ENCODE assay signal across 1 cellular context in genomic region chr3:195914648-195915473, GRCh38.
A peak's percentile ranks its signal among the peaks of the same experiment; 100 is the strongest.
TF ChIP-seq lines count a peak whose summit lies in the region.

No MANE protein-coding gene starts in this region.

TF ChIP-seq in HEK293, 187 proteins besides CTCF, POLR2A, EP300 and RAD21 (continued from another document and continues in another):
- no peak for TF ChIP-seq ZBTB10 (tag by site-specific recombination; IDR thresholded peaks at IDR 0.05)
- no peak for TF ChIP-seq ZNF610 (tag by site-specific recombination; IDR thresholded peaks at IDR 0.05; ENCODE audit: borderline replicate concordance)
- no peak for TF ChIP-seq REPIN1 (tag by site-specific recombination; IDR thresholded peaks at IDR 0.05; ENCODE audit: low read depth)
- no peak for TF ChIP-seq TSHZ1 (tag by site-specific recombination; IDR thresholded peaks at IDR 0.05; ENCODE audit: borderline replicate concordance)
- TF ChIP-seq ZNF747 (tag by site-specific recombination; IDR thresholded peaks at IDR 0.05), result no peak
- no peak for TF ChIP-seq ZNF776 (tag by site-specific recombination; IDR thresholded peaks at IDR 0.05; ENCODE audit: borderline replicate concordance)
- no peak for TF ChIP-seq OVOL3 (tag by site-specific recombination; IDR thresholded peaks at IDR 0.05)
- peak; percentile 80 for TF ChIP-seq ATF2 (tag by site-specific recombination; IDR thresholded peaks at IDR 0.05; ENCODE audit: low read depth)
- no peak for TF ChIP-seq ZNF292 (tag by site-specific recombination; IDR thresholded peaks at IDR 0.05; ENCODE audit: borderline replicate concordance, low read depth)
- TF ChIP-seq RBAK (tag by site-specific recombination; IDR thresholded peaks at IDR 0.05), result no peak
- no peak for TF ChIP-seq ZNF621 (tag by site-specific recombination; IDR thresholded peaks at IDR 0.05)
- peak; percentile 84 for TF ChIP-seq ZNF341 (tag by site-specific recombination; IDR thresholded peaks at IDR 0.05; ENCODE audit: low read depth)
- TF ChIP-seq ZNF335 (tag by site-specific recombination; conservative IDR thresholded peaks at IDR 0.05), result peak; percentile 67
- TF ChIP-seq HOXD13 (CRISPR knock-in tag; IDR thresholded peaks at IDR 0.05; ENCODE audit: borderline replicate concordance), result no peak
- TF ChIP-seq ZNF571 (tag by site-specific recombination; IDR thresholded peaks at IDR 0.05), result no peak
- TF ChIP-seq IKZF3 (tag by site-specific recombination; IDR thresholded peaks at IDR 0.05), result no peak
- TF ChIP-seq ZNF488 (tag by site-specific recombination; IDR thresholded peaks at IDR 0.05), result no peak
- no peak for TF ChIP-seq ZNF169 (tag by site-specific recombination; IDR thresholded peaks at IDR 0.05)
- TF ChIP-seq ZNF37A (tag by site-specific recombination; IDR thresholded peaks at IDR 0.05), result no peak
- TF ChIP-seq ZNF423 (tag by site-specific recombination; IDR thresholded peaks at IDR 0.05), result no peak
- no peak for TF ChIP-seq WT1 (tag by site-specific recombination; IDR thresholded peaks at IDR 0.05)
- no peak for TF ChIP-seq ZXDB (tag by site-specific recombination; IDR thresholded peaks at IDR 0.05)
- no peak for TF ChIP-seq ZNF133 (tag by site-specific recombination; IDR thresholded peaks at IDR 0.05)
- TF ChIP-seq PRDM2 (tag by site-specific recombination; IDR thresholded peaks at IDR 0.05; ENCODE audit: borderline replicate concordance), result no peak
- no peak for TF ChIP-seq ZNF239 (tag by site-specific recombination; IDR thresholded peaks at IDR 0.05)
- no peak for TF ChIP-seq ZSCAN23 (tag by site-specific recombination; IDR thresholded peaks at IDR 0.05)
- TF ChIP-seq ZNF19 (tag by site-specific recombination; IDR thresholded peaks at IDR 0.05; ENCODE audit: low read depth), result no peak
- TF ChIP-seq ZNF223 (tag by site-specific recombination; IDR thresholded peaks at IDR 0.05), result no peak
- no peak for TF ChIP-seq ZNF146 (tag by site-specific recombination; IDR thresholded peaks at IDR 0.05)
- TF ChIP-seq ZSCAN16 (tag by site-specific recombination; IDR thresholded peaks at IDR 0.05), result no peak
- no peak for TF ChIP-seq ZNF530 (tag by site-specific recombination; IDR thresholded peaks at IDR 0.05; ENCODE audit: low read depth)
- no peak for TF ChIP-seq SALL2 (tag by site-specific recombination; IDR thresholded peaks at IDR 0.05; ENCODE audit: borderline replicate concordance)
- TF ChIP-seq ZNF138 (tag by site-specific recombination; IDR thresholded peaks at IDR 0.05; ENCODE audit: borderline replicate concordance), result no peak
- TF ChIP-seq BCL11B (tag by site-specific recombination; IDR thresholded peaks at IDR 0.05; ENCODE audit: low read depth), result no peak
- TF ChIP-seq ZNF596 (tag by site-specific recombination; IDR thresholded peaks at IDR 0.05), result no peak
- TF ChIP-seq ZNF76 (tag by site-specific recombination; IDR thresholded peaks at IDR 0.05; ENCODE audit: borderline replicate concordance, low read depth), result no peak
- TF ChIP-seq ZNF544 (tag by site-specific recombination; IDR thresholded peaks at IDR 0.05), result no peak
- no peak for TF ChIP-seq ZNF549 (tag by site-specific recombination; IDR thresholded peaks at IDR 0.05)
- no peak for TF ChIP-seq ZNF555 (tag by site-specific recombination; conservative IDR thresholded peaks at IDR 0.05)
- TF ChIP-seq ZBTB26 (tag by site-specific recombination; optimal IDR thresholded peaks at IDR 0.05), result no peak
- peak; percentile 39 for TF ChIP-seq ZNF366 (tag by site-specific recombination; conservative IDR thresholded peaks at IDR 0.05)
- no peak for TF ChIP-seq ZNF558 (tag by site-specific recombination; IDR thresholded peaks at IDR 0.05)
- TF ChIP-seq ZNF692 (tag by site-specific recombination; IDR thresholded peaks at IDR 0.05), result 0 out of 2 replicates have a peak, but pooled peaks have one; percentile 39
- TF ChIP-seq ZNF416 (tag by site-specific recombination; IDR thresholded peaks at IDR 0.05), result no peak
- no peak for TF ChIP-seq ZNF521 (tag by site-specific recombination; IDR thresholded peaks at IDR 0.05)
- no peak for TF ChIP-seq ZNF645 (tag by site-specific recombination; IDR thresholded peaks at IDR 0.05)
- peak; percentile 63 for TF ChIP-seq KLF10 (tag by site-specific recombination; IDR thresholded peaks at IDR 0.05)
